Comparison of ENCODE assay signal across 14 cellular contexts in genomic region chr5:140169410-140169809, GRCh38. TPM values are rescaled to one million over a fixed set of nuclear protein-coding genes. Genes with fewer than 3 reads are reported as not detected.
DNase-seq lines count a peak whose midpoint lies in the region; ATAC-seq, FAIRE-seq and TF ChIP-seq lines count a peak whose summit lies in the region.
"Had no signal": no experiment of that assay in that cellular context is flagged by ENCODE, and none has a peak within 500 bp of the region (broad histone marks: within the 10 kb centered on the region; RNA-seq: fewer than 3 reads in every experiment).

No MANE protein-coding gene starts in this region.

- no peak for ATAC-seq in lower lobe of right lung
- ATAC-seq: activated T-helper 17 cell treated with anti-CD3 and anti-CD28 coated beads, Interleukin-2, amount 50 U/mL, for 72 hours; natural killer cell treated with Interleukin-12 subunit alpha and Interleukin-12 subunit beta and Interleukin-15 and Interleukin-18, amount 100 ng/mL, for 72 hours had no signal

- TF ChIP-seq CTCF in HFF-Myc (IDR thresholded peaks at IDR 0.05; ENCODE audit: low read depth, low read length, missing control alignments) (peak; percentile 6), kidney epithelial cell (IDR thresholded peaks at IDR 0.05; ENCODE audit: insufficient read depth, low read length, poor library complexity, severe bottlenecking) (peak; percentile 14), tibial nerve (IDR thresholded peaks at IDR 0.05) (no peak), colonic mucosa (IDR thresholded peaks at IDR 0.05) (no peak), lower lobe of right lung (IDR thresholded peaks at IDR 0.05) (no peak)

- H3K4me3 ChIP-seq in HFF-Myc (replicated peaks; ENCODE audit: low read depth, low read length) (no peak overlapping the region), kidney epithelial cell (ENCODE audit: low read depth, low read length) (no peak overlapping the region), tibial nerve (no peak overlapping the region), colonic mucosa (no peak overlapping the region), lower lobe of right lung (no peak overlapping the region)

- peaks cover 0 to 11% (median 1%) of the 10 kb centered on the region in 4 donors for H3K4me1 ChIP-seq in tibial nerve
- no peaks in the 10 kb centered on the region for H3K4me1 ChIP-seq in colonic mucosa
- peaks cover 31% of the 10 kb centered on the region for H3K4me1 ChIP-seq in lower lobe of right lung

- TF ChIP-seq POLR2A in tibial nerve (IDR thresholded peaks at IDR 0.05): no peak

- H3K27ac ChIP-seq in tibial nerve (no peak overlapping the region), colonic mucosa (no peak overlapping the region), lower lobe of right lung (no peak overlapping the region)

- H3K36me3 ChIP-seq in kidney epithelial cell (ENCODE audit: control insufficient read depth, insufficient read depth, low read length) (no peaks in the 10 kb centered on the region), tibial nerve (no peaks in the 10 kb centered on the region), colonic mucosa (no peaks in the 10 kb centered on the region), lower lobe of right lung (no peaks in the 10 kb centered on the region)

- WGBS in tibial nerve, 2 donors: 87 to 100% methylated on average over 1 of the region's 1 CpG

- H3K9ac ChIP-seq in colonic mucosa (ENCODE audit: low read depth in 2 of 2, low read length in 2 of 2): no peak overlapping the region

- intact Hi-C loops in colonic mucosa (cut with DNase I): no loop called here
- intact Hi-C loops in lower lobe of right lung (cut with DNase I): no loop called here

- no peak for DNase-seq in HFF-Myc (ENCODE audit: extremely low read depth, low read depth)
- DNase-seq in SW480 (ENCODE audit: low spot score): peak; percentile 52
- no peak for DNase-seq in kidney epithelial cell (ENCODE audit: low read depth)
- DNase-seq in activated gamma-delta T cell (lab: John Stamatoyannopoulos, UW): no peak
- DNase-seq in tibial nerve (ENCODE audit: low spot score in 2 of 2): no peak
- no peak for DNase-seq in colonic mucosa
- no peak for DNase-seq in lower lobe of right lung
- DNase-seq: activated CD4-positive, alpha-beta T cell treated with anti-CD3 and anti-CD28 coated beads for 4 hours; CD4-positive, CD25-positive, alpha-beta regulatory T cell; immature natural killer cell; NCI-H510A had no signal

- TF ChIP-seq EP300 in tibial nerve (IDR thresholded peaks at IDR 0.05): no peak

- peak; percentile 63 for FAIRE-seq in G401.6 (lab: Jason Lieb, UNC)

- H3K9me3 ChIP-seq in tibial nerve: no peaks in the 10 kb centered on the region
- H3K9me3 ChIP-seq in colonic mucosa: no peaks in the 10 kb centered on the region
- no peaks in the 10 kb centered on the region for H3K9me3 ChIP-seq in lower lobe of right lung

- H3K27me3 ChIP-seq in kidney epithelial cell (ENCODE audit: control insufficient read depth, insufficient read depth, low read length) (no peaks in the 10 kb centered on the region), tibial nerve (no peaks in the 10 kb centered on the region), colonic mucosa (no peaks in the 10 kb centered on the region), lower lobe of right lung (ENCODE audit: low read depth) (no peaks in the 10 kb centered on the region)

RNA-seq across cellular contexts. Expression of gene CYSTM1, which starts 5.6 kb away (rescaled TPM):
- 125 and 176 TPM in 2 replicates for total RNA-seq in kidney epithelial cell
- total RNA-seq in tibial nerve: 10 to 100 TPM; 44.9 to 77.6 (median 63.5) TPM
- total RNA-seq in colonic mucosa: 100 to 1,000 TPM; 205 TPM
- 80.4 TPM for total RNA-seq in lower lobe of right lung

RNA-seq across cellular contexts. Expression of gene IGIP, which starts 43.7 kb away (rescaled TPM):
- total RNA-seq in kidney epithelial cell: 3.1 and 4.1 TPM in 2 replicates
- total RNA-seq in tibial nerve: 10 to 100 TPM; 16.5 to 28.6 (median 27.1) TPM
- total RNA-seq in colonic mucosa: 1 to 10 TPM; 7.8 to 9.5 TPM
- 17.7 TPM for total RNA-seq in lower lobe of right lung

RNA-seq across cellular contexts. Expression of gene PURA, which starts 55.5 kb away (rescaled TPM):
- total RNA-seq in kidney epithelial cell (6.0 and 7.1 TPM in 2 replicates), tibial nerve (10 to 100 TPM; 35.1 to 56.8 (median 42.5) TPM), colonic mucosa (10 to 100 TPM; 20.5 to 21.6 TPM), lower lobe of right lung (32.4 TPM)

Comparison
In these comparisons a context has a peak if more than half of its experiments do, and no peak if none do; other contexts are left out.
1. CTCF ChIP-seq: peak in HFF-Myc (single experiment) and kidney epithelial cell (single experiment); none in tibial nerve (0 of 5), colonic mucosa (single experiment) and lower lobe of right lung (single experiment).